ENCODE assay signal across 8 cellular contexts in the genomic region with DNA sequence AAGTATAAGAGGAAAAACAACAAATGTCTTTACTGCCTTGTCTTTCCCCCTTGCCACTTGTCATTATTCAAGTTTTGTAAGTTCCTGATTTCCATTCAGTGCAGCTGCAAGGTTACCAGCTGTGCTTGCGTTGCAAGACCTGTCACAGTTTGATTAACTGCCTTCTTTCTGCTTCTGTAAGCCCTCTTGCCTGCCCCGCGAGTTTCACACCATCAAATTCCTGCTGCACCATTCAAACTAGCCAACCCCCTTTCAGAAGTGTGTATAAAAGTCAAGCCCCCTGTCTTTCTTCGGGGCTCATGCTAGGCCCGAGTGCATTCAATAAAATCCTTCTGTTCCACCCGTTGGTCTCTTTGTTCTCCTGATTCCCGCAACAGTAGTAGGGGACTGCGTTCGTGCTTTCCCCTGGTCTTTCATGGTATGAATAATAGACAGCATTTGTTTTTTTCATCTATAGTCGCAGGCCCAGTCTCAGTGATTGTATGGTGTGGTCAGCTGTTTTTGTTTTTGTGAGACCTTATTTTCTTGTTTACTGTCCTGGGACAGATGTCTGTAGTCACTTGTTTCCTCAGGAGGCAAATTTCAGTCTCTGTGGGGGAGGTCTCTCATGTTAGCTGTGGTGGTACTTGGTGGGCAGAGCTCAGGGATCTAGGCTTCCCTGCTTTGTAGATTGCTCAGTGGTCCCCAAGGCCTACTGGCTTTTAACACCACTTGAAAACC.
DNase-seq lines count a peak whose midpoint lies in the region; ATAC-seq and TF ChIP-seq lines count a peak whose summit lies in the region.
"Not testable (repeated sequence)": the region's sequence is repeated elsewhere in the genome, so short reads cannot be mapped to it uniquely, and the experiment has no call there.

No MANE protein-coding gene starts in this region.

- TF ChIP-seq EP300 in stomach (IDR thresholded peaks at IDR 0.05), result not testable (repeated sequence)

- peaks cover 15% of the 10 kb centered on the region for H3K36me3 Mint-ChIP-seq in Calu3 (ENCODE audit: insufficient read depth, unreplicated experiment)
- not testable (repeated sequence) for H3K36me3 Mint-ChIP-seq in T-helper 2 cell treated with Interferon-gamma antibody and Interleukin-4, amounts not matched to agents 5 μg/mL and 100 μg/mL, for 36 hours (ENCODE audit: low read depth); activated naive CD8-positive, alpha-beta T cell treated with anti-CD3 and anti-CD28 coated beads, Interleukin-2, amount 10 ng/mL, durations not matched to agents 7 days and 5 days; naive thymus-derived CD8-positive, alpha-beta T cell

- BruUV-seq in Calu3 (replicated peaks; lab: Mats Ljungman, UMichigan); HCT116 (replicated peaks; lab: Mats Ljungman, UMichigan): not testable (repeated sequence)

- H3K27ac ChIP-seq in HCT116 (ENCODE audit: low read depth, low read length) (peak overlapping the region; percentile 53), stomach (peak overlapping the region in 4 of 5 donors; percentile 76 to 94 (median 90))
- not testable (repeated sequence) for H3K27ac ChIP-seq in fibroblast of lung (ENCODE audit: insufficient read depth, low read length)

- not testable (repeated sequence) for H2AFZ ChIP-seq in HCT116 (ENCODE audit: low read depth, low read length, poor library complexity, severe bottlenecking); fibroblast of lung (ENCODE audit: low read length)

- CTCF ChIA-PET in Calu3 (lab: Charles Lee), result interaction anchor here (0.6 kb wide), 1 partner anchor 10 kb away, joined by 4 read pairs; no protein-coding TSS in a partner anchor
- CTCF ChIA-PET in HCT116 (lab: Charles Lee), result not testable (repeated sequence)

- DNase-seq in Calu3; HCT116 (ENCODE audit: low read depth, low spot score); T-helper 2 cell treated with Interferon-gamma antibody and Interleukin-4, amounts not matched to agents 5 μg/mL and 100 μg/mL, for 36 hours (ENCODE audit: low spot score); activated naive CD8-positive, alpha-beta T cell treated with anti-CD3 and anti-CD28 coated beads, Interleukin-2, amount 10 ng/mL, durations not matched to agents 7 days and 5 days; stomach: not testable (repeated sequence)
- DNase-seq in NCI-H1694 treated with DMSO at 0.1 percent for 48 hours (lab: John Stamatoyannopoulos, UW), result peak; percentile 16
- DNase-seq in fibroblast of lung (ENCODE audit: low read depth in 2 of 2), result peak; percentile 15 to 39
- peak in 1 of 10 donors; percentile 36 for DNase-seq in naive thymus-derived CD8-positive, alpha-beta T cell

- not testable (repeated sequence) for H3K27me3 Mint-ChIP-seq in Calu3 (ENCODE audit: unreplicated experiment); T-helper 2 cell treated with Interferon-gamma antibody and Interleukin-4, amounts not matched to agents 5 μg/mL and 100 μg/mL, for 36 hours (ENCODE audit: low read depth); activated naive CD8-positive, alpha-beta T cell treated with anti-CD3 and anti-CD28 coated beads, Interleukin-2, amount 10 ng/mL, durations not matched to agents 7 days and 5 days; naive thymus-derived CD8-positive, alpha-beta T cell

- peak overlapping the region; percentile 30; the same call in 1 of the 2 replicates for H3K4me2 ChIP-seq in HCT116 (ENCODE audit: low read length)
- H3K4me2 ChIP-seq in fibroblast of lung (ENCODE audit: extremely low read depth, insufficient read depth, low read length), result not testable (repeated sequence)

- H3K36me3 ChIP-seq in HCT116 (ENCODE audit: control insufficient read depth in 1 of 2, insufficient read depth in 2 of 2, low read length in 2 of 2); fibroblast of lung (ENCODE audit: control insufficient read depth, insufficient read depth, low read length); stomach: not testable (repeated sequence)

- not testable (repeated sequence) for ATAC-seq in HCT116; activated naive CD8-positive, alpha-beta T cell treated with anti-CD3 and anti-CD28 coated beads, Interleukin-2, amount 10 ng/mL, durations not matched to agents 7 days and 5 days (ENCODE audit: low read depth); naive thymus-derived CD8-positive, alpha-beta T cell

- H3K9me2 ChIP-seq in HCT116 (ENCODE audit: insufficient read depth), result not testable (repeated sequence)

- not testable (repeated sequence) for TF ChIP-seq POLR2A in HCT116 (IDR thresholded peaks at IDR 0.05; ENCODE audit: borderline replicate concordance, extremely low read depth, insufficient read depth, insufficient read length); stomach (IDR thresholded peaks at IDR 0.05)

- TF ChIP-seq RAD21 in HCT116 (IDR thresholded peaks at IDR 0.05; ENCODE audit: low read depth), result not testable (repeated sequence)

- H3K4me3 Mint-ChIP-seq in Calu3 (ENCODE audit: low read depth, unreplicated experiment), result peak overlapping the region; percentile 86
- H3K4me3 Mint-ChIP-seq in T-helper 2 cell treated with Interferon-gamma antibody and Interleukin-4, amounts not matched to agents 5 μg/mL and 100 μg/mL, for 36 hours, result peak overlapping the region; percentile 94
- H3K4me3 Mint-ChIP-seq in activated naive CD8-positive, alpha-beta T cell treated with anti-CD3 and anti-CD28 coated beads, Interleukin-2, amount 10 ng/mL, durations not matched to agents 7 days and 5 days, result peak overlapping the region; percentile 98
- peak overlapping the region; percentile 85 to 100 (median 97) for H3K4me3 Mint-ChIP-seq in naive thymus-derived CD8-positive, alpha-beta T cell

- H4K20me1 ChIP-seq in HCT116 (ENCODE audit: insufficient read depth); fibroblast of lung (ENCODE audit: control insufficient read depth, extremely low read depth, insufficient read depth, low read length): not testable (repeated sequence)

- H3K9me3 Mint-ChIP-seq in Calu3 (ENCODE audit: low read depth, unreplicated experiment); T-helper 2 cell treated with Interferon-gamma antibody and Interleukin-4, amounts not matched to agents 5 μg/mL and 100 μg/mL, for 36 hours; activated naive CD8-positive, alpha-beta T cell treated with anti-CD3 and anti-CD28 coated beads, Interleukin-2, amount 10 ng/mL, durations not matched to agents 7 days and 5 days; naive thymus-derived CD8-positive, alpha-beta T cell: not testable (repeated sequence)

- H3K4me1 ChIP-seq in HCT116 (ENCODE audit: control insufficient read depth in 1 of 2, insufficient read depth in 2 of 2, low read length in 2 of 2); fibroblast of lung (ENCODE audit: control insufficient read depth, extremely low read depth, insufficient read depth, low read length); stomach: not testable (repeated sequence)

- H3K27ac Mint-ChIP-seq in Calu3 (ENCODE audit: unreplicated experiment), result peak overlapping the region; percentile 100
- peak overlapping the region; percentile 100 for H3K27ac Mint-ChIP-seq in T-helper 2 cell treated with Interferon-gamma antibody and Interleukin-4, amounts not matched to agents 5 μg/mL and 100 μg/mL, for 36 hours
- H3K27ac Mint-ChIP-seq in activated naive CD8-positive, alpha-beta T cell treated with anti-CD3 and anti-CD28 coated beads, Interleukin-2, amount 10 ng/mL, durations not matched to agents 7 days and 5 days, result peak overlapping the region; percentile 100
- H3K27ac Mint-ChIP-seq in naive thymus-derived CD8-positive, alpha-beta T cell, result peak overlapping the region; percentile 96 to 100 (median 100)

- not testable (repeated sequence) for H3K27me3 ChIP-seq in HCT116 (ENCODE audit: insufficient read depth, low read length); fibroblast of lung (ENCODE audit: control insufficient read depth, insufficient read depth, low read length); stomach

- intact Hi-C loops in Calu3 (cut with micrococcal nuclease; ENCODE audit: unreplicated experiment); HCT116 (cut with micrococcal nuclease); stomach (cut with DNase I; ENCODE audit: low total_unique reads): not testable (repeated sequence)

- H3K4me3 ChIP-seq in HCT116 (replicated peaks in 1 of 2; ENCODE audit: low read depth in 1 of 2, low read length in 2 of 2); fibroblast of lung (replicated peaks in 1 of 4; ENCODE audit: control extremely low read depth in 1 of 4, insufficient read depth in 1 of 4, low read depth in 3 of 4, low read length in 4 of 4): not testable (repeated sequence)
- peak overlapping the region in 1 of 4 donors; percentile 58 for H3K4me3 ChIP-seq in stomach

- POLR2A ChIA-PET in HCT116 (lab: Charles Lee), result interaction anchor here (0.7 to 1.8 kb wide), 7 partner anchors 10 to 1946 kb away, joined by 3 to 123 read pairs (median 4); no protein-coding TSS in a partner anchor
- POLR2A ChIA-PET in activated naive CD8-positive, alpha-beta T cell treated with anti-CD3 and anti-CD28 coated beads, Interleukin-2, amount 10 ng/mL, durations not matched to agents 7 days and 5 days (lab: Charles Lee), result interaction anchor here (0.6 to 1.4 kb wide), 6 partner anchors 10 to 1874 kb away, joined by 3 to 47 read pairs (median 6); no protein-coding TSS in a partner anchor
- POLR2A ChIA-PET in naive thymus-derived CD8-positive, alpha-beta T cell (lab: Charles Lee), result interaction anchor here (0.9 to 1.0 kb wide), 3 partner anchors 11 to 16 kb away, joined by 3 to 15 read pairs (median 4); no protein-coding TSS in a partner anchor

- H3K9me3 ChIP-seq in HCT116 (ENCODE audit: control insufficient read depth in 1 of 2, insufficient read depth in 1 of 2, low read depth in 1 of 2, low read length in 2 of 2); fibroblast of lung (ENCODE audit: control insufficient read depth, insufficient read depth, low read depth, low read length); stomach: not testable (repeated sequence)

- not testable (repeated sequence) for TF ChIP-seq CTCF in Calu3 (IDR thresholded peaks at IDR 0.05; ENCODE audit: unreplicated experiment); HCT116 (IDR thresholded peaks at IDR 0.05 in 2 of 3, conservative IDR thresholded peaks at IDR 0.05 in 1 of 3; ENCODE audit: borderline replicate concordance in 1 of 3, insufficient read depth in 1 of 3, low read depth in 2 of 3, low read length in 2 of 3); fibroblast of lung (conservative IDR thresholded peaks at IDR 0.05 in 1 of 2, IDR thresholded peaks at IDR 0.05 in 1 of 2; ENCODE audit: low read depth in 1 of 2, low read length in 2 of 2); stomach (IDR thresholded peaks at IDR 0.05)

- 23 to 37% (median 28%) methylated on average over 7 to 9 of the region's 10 CpGs for WGBS in stomach, 5 donors

- H3K79me2 ChIP-seq in HCT116 (ENCODE audit: insufficient read depth, low read length); fibroblast of lung (ENCODE audit: control insufficient read depth, insufficient read depth, low read length): not testable (repeated sequence)

- RAD21 ChIA-PET in HCT116 (lab: Charles Lee; ENCODE audit: low non-redundant PET in 1 of 2, low total read pairs in 2 of 2, uncharacterized antibody in 2 of 2, unreplicated experiment in 2 of 2), result not testable (repeated sequence)

- peaks cover 10% of the 10 kb centered on the region for H3K4me1 Mint-ChIP-seq in Calu3 (ENCODE audit: low read depth, unreplicated experiment)
- not testable (repeated sequence) for H3K4me1 Mint-ChIP-seq in T-helper 2 cell treated with Interferon-gamma antibody and Interleukin-4, amounts not matched to agents 5 μg/mL and 100 μg/mL, for 36 hours (ENCODE audit: low read depth)
- peaks cover 12% of the 10 kb centered on the region for H3K4me1 Mint-ChIP-seq in activated naive CD8-positive, alpha-beta T cell treated with anti-CD3 and anti-CD28 coated beads, Interleukin-2, amount 10 ng/mL, durations not matched to agents 7 days and 5 days
- H3K4me1 Mint-ChIP-seq in naive thymus-derived CD8-positive, alpha-beta T cell, result peaks cover 5 to 14% (median 12%) of the 10 kb centered on the region in 4 donors

- not testable (repeated sequence) for H3K9ac ChIP-seq in HCT116 (ENCODE audit: low read length); fibroblast of lung (ENCODE audit: insufficient read depth, low read length)
